ENCODE assay signal across 13 cellular contexts in genomic region chr5:96691503-96692303, GRCh38. TPM values are rescaled to one million over a fixed set of nuclear protein-coding genes. Genes with fewer than 3 reads are reported as not detected.
DNase-seq lines count a peak whose midpoint lies in the region; ATAC-seq, FAIRE-seq and TF ChIP-seq lines count a peak whose summit lies in the region.
"Had no signal": no experiment of that assay in that cellular context is flagged by ENCODE, and none has a peak within 500 bp of the region (broad histone marks: within the 10 kb centered on the region; RNA-seq: fewer than 3 reads in every experiment).

No MANE protein-coding gene starts in this region.

- no peak overlapping the region for H4K91ac ChIP-seq in H9 (ENCODE audit: insufficient read length, low read depth, low read length)

- H3K27me3 ChIP-seq in GM23248 (replicated peaks; ENCODE audit: insufficient read depth) = no peaks in the 10 kb centered on the region
- H3K27me3 ChIP-seq in brain microvascular endothelial cell (replicated peaks) = no peaks in the 10 kb centered on the region
- H3K27me3 ChIP-seq in small intestine (ENCODE audit: control insufficient read depth in 2 of 2, insufficient read depth in 2 of 2, low read length in 2 of 2) = no peaks in the 10 kb centered on the region
- no peaks in the 10 kb centered on the region for H3K27me3 ChIP-seq in body of pancreas
- no peaks in the 10 kb centered on the region for H3K27me3 ChIP-seq in H9 (ENCODE audit: insufficient read depth, low read length)
- H3K27me3 ChIP-seq: SJCRH30 had no signal

- no peak for ATAC-seq in body of pancreas

- H3K79me1 ChIP-seq in H9 (ENCODE audit: insufficient read depth, low read depth, low read length, poor library complexity, severe bottlenecking) = no peaks in the 10 kb centered on the region

- no peak overlapping the region for H3K4me3 ChIP-seq in GM23248
- H3K4me3 ChIP-seq in brain microvascular endothelial cell (ENCODE audit: low read depth, low read length) = no peak overlapping the region
- H3K4me3 ChIP-seq in small intestine (ENCODE audit: low read depth in 1 of 2, low read length in 2 of 2) = no peak overlapping the region
- no peak overlapping the region for H3K4me3 ChIP-seq in body of pancreas
- H3K4me3 ChIP-seq: SJCRH30 had no signal

- intact Hi-C loops in body of pancreas (cut with DNase I) = no loop called here

- no peaks in the 10 kb centered on the region for H3K9me2 ChIP-seq in GM23248 (ENCODE audit: insufficient read depth)

- no peak for FAIRE-seq in small intestine (lab: Jason Lieb, UNC)
- FAIRE-seq: H1 had no signal

- H4K20me1 ChIP-seq in GM23248 (ENCODE audit: insufficient read depth) (no peaks in the 10 kb centered on the region), H9 (ENCODE audit: control insufficient read depth, insufficient read depth, insufficient read length) (no peaks in the 10 kb centered on the region)

- no peak overlapping the region for H2BK20ac ChIP-seq in H9 (ENCODE audit: low read depth, low read length, poor library complexity, severe bottlenecking)

- H3K36me3 Mint-ChIP-seq in H9 (ENCODE audit: insufficient read depth in 1 of 3, low read depth in 3 of 3) = no peaks in the 10 kb centered on the region

- no peak overlapping the region for H2AFZ ChIP-seq in GM23248
- no peak overlapping the region for H2AFZ ChIP-seq in H9 (ENCODE audit: low read length)

- H3K9ac ChIP-seq in GM23248 (peak overlapping the region; percentile 56), H9 (ENCODE audit: extremely low read depth, insufficient read length, low read length) (no peak overlapping the region)

- H2BK12ac ChIP-seq in H9 (ENCODE audit: insufficient read length, low read depth, low read length) = no peak overlapping the region

- no peak overlapping the region for H3K4ac ChIP-seq in H9 (ENCODE audit: low read depth, low read length)

- H3K4me2 ChIP-seq in GM23248 (ENCODE audit: unreplicated experiment) = peak overlapping the region; percentile 43
- H3K4me2 ChIP-seq in H9 (ENCODE audit: insufficient read depth, insufficient read length, low read length) = no peak overlapping the region

- H3T11ph ChIP-seq in H9 (ENCODE audit: low read length) = no peak overlapping the region

- no peak overlapping the region for H2BK5ac ChIP-seq in H9 (ENCODE audit: insufficient read length, low read length)

- H3K36me3 ChIP-seq in GM23248 (ENCODE audit: low read depth) (no peaks in the 10 kb centered on the region), brain microvascular endothelial cell (replicated peaks) (peaks cover 3% of the 10 kb centered on the region), small intestine (ENCODE audit: control insufficient read depth in 2 of 2, insufficient read depth in 2 of 2, low read length in 2 of 2) (peaks cover 0 to 6% of the 10 kb centered on the region in 2 donors), body of pancreas (replicated peaks in 1 of 2; ENCODE audit: insufficient read depth in 1 of 2, low read depth in 2 of 2) (no peaks in the 10 kb centered on the region)
- H3K36me3 ChIP-seq: SJCRH30 had no signal

- no peaks in the 10 kb centered on the region for H3K23me2 ChIP-seq in H9 (ENCODE audit: insufficient read length, low read depth, low read length, poor library complexity, severe bottlenecking)

- H2BK15ac ChIP-seq in H9 (ENCODE audit: low read depth, low read length) = no peak overlapping the region

- H3K56ac ChIP-seq in H9 (ENCODE audit: insufficient read length, low read depth, low read length) = no peak overlapping the region

- no peak overlapping the region; the same call in 1 of the 2 replicates for H3K14ac ChIP-seq in H9 (ENCODE audit: insufficient read depth, low read length)

- no peak overlapping the region; a peak in 1 of 7 replicates for H3K27ac Mint-ChIP-seq in H9

- H3K4me1 Mint-ChIP-seq in H9 = no peaks in the 10 kb centered on the region

- H3K4me3 Mint-ChIP-seq in H9 = no peak overlapping the region

- H2AK5ac ChIP-seq in H9 (ENCODE audit: insufficient read length, low read length) = no peak overlapping the region

- H3K27ac ChIP-seq in GM23248 = peak overlapping the region; percentile 89
- peak overlapping the region; percentile 35 for H3K27ac ChIP-seq in brain microvascular endothelial cell
- no peak overlapping the region for H3K27ac ChIP-seq in small intestine (ENCODE audit: low read depth in 1 of 2, low read length in 1 of 2)
- H3K27ac ChIP-seq in body of pancreas = no peak overlapping the region
- no peak overlapping the region for H3K27ac ChIP-seq in H9 (ENCODE audit: insufficient read length, low read depth, low read length)
- H3K27ac ChIP-seq: SJCRH30 had no signal

- DNase-seq in GM23248 (peak; percentile 75), brain microvascular endothelial cell (no peak), iris pigment epithelial cell (ENCODE audit: low read depth) (peak; percentile 71), small intestine (peak; percentile 71), NCI-H2081 treated with DMSO at 0.1 percent for 48 hours (lab: John Stamatoyannopoulos, UW) (no peak), body of pancreas (no peak), H9 (no peak), NCI-H187 (lab: John Stamatoyannopoulos, UW) (no peak)
- DNase-seq: activated naive CD4-positive, alpha-beta T cell treated with Interleukin-2 at 50 U/mL for 16 hours; COR-L47; SJCRH30; substantia nigra had no signal

- H3K9me3 Mint-ChIP-seq in H9 = no peaks in the 10 kb centered on the region

- no peak overlapping the region for H3K23ac ChIP-seq in H9 (ENCODE audit: insufficient read length, low read depth, low read length)

- no peaks in the 10 kb centered on the region for H3K27me3 Mint-ChIP-seq in H9 (ENCODE audit: low read depth)

- 42 to 49% methylated on average over 2 of the region's 2 CpGs for WGBS in GM23248 (ENCODE audit: low coverage in 1 of 2, low lambda C conversion rate in 2 of 2, missing lambda C conversion rate in 2 of 2), 2 experiments
- 76 to 86% (median 82%) methylated on average over 2 of the region's 2 CpGs for WGBS in small intestine, 3 donors
- WGBS in body of pancreas, 2 donors = 82 to 85% methylated on average over 2 of the region's 2 CpGs
- no CpG with 5 or more reads among the region's 2 CpGs for WGBS in H9 (ENCODE audit: extremely low coverage, insufficient read length, low lambda C conversion rate)

- in situ Hi-C loops in GM23248 (cut with MboI) = no loop called here
- in situ Hi-C loops in brain microvascular endothelial cell (cut with HindIII; ENCODE audit: low pct_ligation_motif_present, low sequenced_read_pairs) = no loop called here

- peaks cover 31% of the 10 kb centered on the region for H3K4me1 ChIP-seq in GM23248 (ENCODE audit: insufficient read depth)
- no peaks in the 10 kb centered on the region for H3K4me1 ChIP-seq in small intestine (ENCODE audit: control insufficient read depth in 2 of 2, insufficient read depth in 1 of 2, low read depth in 1 of 2, low read length in 1 of 2)
- no peaks in the 10 kb centered on the region for H3K4me1 ChIP-seq in body of pancreas
- H3K4me1 ChIP-seq in H9 (ENCODE audit: insufficient read depth, low read length) = no peaks in the 10 kb centered on the region
- H3K4me1 ChIP-seq: SJCRH30 had no signal

- H3F3A ChIP-seq in GM23248 (ENCODE audit: insufficient read depth) = peaks cover 27% of the 10 kb centered on the region

- H4K8ac ChIP-seq in H9 (replicated peaks; ENCODE audit: insufficient read length, low read depth, low read length) = no peak overlapping the region

- H4K5ac ChIP-seq in H9 (ENCODE audit: insufficient read length, low read depth, low read length) = no peak overlapping the region

- TF ChIP-seq POLR2A in body of pancreas (IDR thresholded peaks at IDR 0.05) = no peak

- H2BK120ac ChIP-seq in H9 (ENCODE audit: low read depth, low read length, poor library complexity, severe bottlenecking) = no peak overlapping the region

- H3K79me2 ChIP-seq in GM23248 (ENCODE audit: insufficient read depth) = peaks cover 77% of the 10 kb centered on the region
- no peaks in the 10 kb centered on the region for H3K79me2 ChIP-seq in H9 (ENCODE audit: insufficient read depth, low read length)

- TF ChIP-seq CTCF in brain microvascular endothelial cell (IDR thresholded peaks at IDR 0.05; ENCODE audit: low read depth, low read length, missing control alignments) (no peak), body of pancreas (IDR thresholded peaks at IDR 0.05) (no peak), H9 (conservative IDR thresholded peaks at IDR 0.05) (no peak)

- no peaks in the 10 kb centered on the region for H3K9me3 ChIP-seq in GM23248 (ENCODE audit: low read depth)
- H3K9me3 ChIP-seq in small intestine (ENCODE audit: control insufficient read depth, low read depth) = no peaks in the 10 kb centered on the region
- no peaks in the 10 kb centered on the region for H3K9me3 ChIP-seq in body of pancreas
- H3K9me3 ChIP-seq in H9 (ENCODE audit: control insufficient read depth, low read depth, low read length) = no peaks in the 10 kb centered on the region
- H3K9me3 ChIP-seq: SJCRH30 had no signal

- H3K18ac ChIP-seq in H9 (ENCODE audit: insufficient read length, low read depth, low read length) = no peak overlapping the region

RNA-seq across cellular contexts. Expression of gene CAST, which starts 29.5 kb away (rescaled TPM):
- total RNA-seq in GM23248 (2014; rRNA removed; shearing (Covaris generic)) = 150 and 179 TPM in 2 replicates
- polyA plus RNA-seq in GM23248 (2016; fragmentation: Nextera tagmentation; extraction: Ambion mirVana) (188 and 196 TPM in 2 replicates), small intestine (100 to 1,000 TPM in 2 of 3 donors, 10 to 100 TPM in 1; 96.7 to 165 (median 120) TPM)
- total RNA-seq in body of pancreas (100 to 1,000 TPM; 130 to 157 TPM), H9 (2021) (50.3 and 52.3 TPM in 2 replicates)

Comparison
In these comparisons a context has a peak if more than half of its experiments do, and no peak if none do; other contexts are left out.
1. DNase-seq: peak in GM23248 (single experiment), iris pigment epithelial cell (single experiment) and small intestine (single experiment); none in brain microvascular endothelial cell (single experiment), NCI-H2081 treated with DMSO at 0.1 percent for 48 hours (single experiment), body of pancreas (0 of 4), H9 (single experiment) and NCI-H187 (0 of 2).
2. H3K27ac ChIP-seq: peak in GM23248 (single experiment) and brain microvascular endothelial cell (single experiment); none in small intestine (0 of 2), body of pancreas (0 of 4) and H9 (single experiment).